Comparison of ENCODE assay signal across 7 cellular contexts in genomic region chr3:69079269-69080159, GRCh38. TPM values are rescaled to one million over a fixed set of nuclear protein-coding genes. Genes with fewer than 3 reads are reported as not detected.
DNase-seq lines count a peak whose midpoint lies in the region; ATAC-seq and TF ChIP-seq lines count a peak whose summit lies in the region.

No MANE protein-coding gene starts in this region.

- H3K4me1 ChIP-seq in cardiac muscle cell (ENCODE audit: low read depth), result peaks cover 32% of the 10 kb centered on the region
- peaks cover 4% of the 10 kb centered on the region for H3K4me1 ChIP-seq in prostate gland (replicated peaks)

- no peaks in the 10 kb centered on the region for H3K27me3 Mint-ChIP-seq in activated T-cell treated with anti-CD3 and anti-CD28 coated beads, Interleukin-2, amount 50 U/mL, for 72 hours (ENCODE audit: low read depth)

- peaks cover 7 to 10% of the 10 kb centered on the region in 2 donors for H3K36me3 Mint-ChIP-seq in activated T-cell treated with anti-CD3 and anti-CD28 coated beads, Interleukin-2, amount 50 U/mL, for 72 hours (ENCODE audit: insufficient read depth in 2 of 2)

- H3K27ac ChIP-seq in cardiac muscle cell (peak overlapping the region; percentile 93), prostate gland (peak overlapping the region; percentile 78 to 83)

- peak overlapping the region; percentile 88 to 93 for H3K4me3 Mint-ChIP-seq in activated T-cell treated with anti-CD3 and anti-CD28 coated beads, Interleukin-2, amount 50 U/mL, for 72 hours

- peak overlapping the region; percentile 96 for H3K4me3 ChIP-seq in cardiac muscle cell
- H3K4me3 ChIP-seq in prostate gland, result peak overlapping the region; percentile 93 to 96

- no peak for TF ChIP-seq POLR2A in prostate gland (IDR thresholded peaks at IDR 0.05)

- ATAC-seq in GM18508 (IDR thresholded peaks at IDR 0.05; ENCODE audit: insufficient read depth, unreplicated experiment) (peak; percentile 0), HG03432 (IDR thresholded peaks at IDR 0.05; ENCODE audit: unreplicated experiment) (peak; percentile 15)
- peak in 1 of 2 donors; percentile 12 for ATAC-seq in activated T-cell treated with anti-CD3 and anti-CD28 coated beads, Interleukin-2, amount 50 U/mL, for 72 hours (replicated peaks in 1 of 2)

- H3K27ac Mint-ChIP-seq in activated T-cell treated with anti-CD3 and anti-CD28 coated beads, Interleukin-2, amount 50 U/mL, for 72 hours, result peak overlapping the region; percentile 87

- intact Hi-C loops in prostate gland (cut with DNase I), result no loop called here

- H3K9me3 ChIP-seq in cardiac muscle cell (ENCODE audit: low read depth) (no peaks in the 10 kb centered on the region), prostate gland (no peaks in the 10 kb centered on the region)

- 2% methylated on average over 29 of the region's 29 CpGs for WGBS in prostate gland

- DNase-seq in activated T-cell treated with anti-CD3 and anti-CD28 coated beads, Interleukin-2, amount 50 U/mL, for 72 hours, result peak in 1 of 2 donors; percentile 44
- DNase-seq in cardiac muscle cell (ENCODE audit: low read depth in 1 of 2, low spot score in 1 of 2) (peak in 1 of 2 donors; percentile 43), prostate gland (ENCODE audit: low spot score) (no peak), occipital lobe (lab: John Stamatoyannopoulos, UW) (no peak), HuH-7.5 (ENCODE audit: low spot score) (no peak)

- H3K36me3 ChIP-seq in cardiac muscle cell (peaks cover 4% of the 10 kb centered on the region), prostate gland (no peaks in the 10 kb centered on the region)

- TF ChIP-seq CTCF in cardiac muscle cell (IDR thresholded peaks at IDR 0.05; ENCODE audit: low read depth, low read length) (no peak), prostate gland (IDR thresholded peaks at IDR 0.05) (no peak)

- H3K9me3 Mint-ChIP-seq in activated T-cell treated with anti-CD3 and anti-CD28 coated beads, Interleukin-2, amount 50 U/mL, for 72 hours, result no peaks in the 10 kb centered on the region

- H3K4me1 Mint-ChIP-seq in activated T-cell treated with anti-CD3 and anti-CD28 coated beads, Interleukin-2, amount 50 U/mL, for 72 hours (ENCODE audit: low read depth), result peaks cover 64% of the 10 kb centered on the region

- no peaks in the 10 kb centered on the region for H3K27me3 ChIP-seq in cardiac muscle cell
- H3K27me3 ChIP-seq in prostate gland (replicated peaks; ENCODE audit: insufficient read depth), result no peaks in the 10 kb centered on the region

RNA-seq across cellular contexts. Expression of gene UBA3, which starts 0.7 kb away (rescaled TPM):
- total RNA-seq in activated T-cell treated with anti-CD3 and anti-CD28 coated beads, Interleukin-2, amount 50 U/mL, for 72 hours, result 10 to 100 TPM; 81.5 to 95.3 TPM
- total RNA-seq in cardiac muscle cell (73.7 and 97.0 TPM in 2 replicates), prostate gland (10 to 100 TPM; 45.5 to 50.6 TPM), occipital lobe (103 TPM)
- 116 and 118 TPM in 2 replicates for polyA plus RNA-seq in cardiac muscle cell

RNA-seq across cellular contexts. Expression of gene ARL6IP5, which starts 5.2 kb away (rescaled TPM):
- 100 to 1,000 TPM in 1 of 2 donors, 10 to 100 TPM in 1; 93.1 to 106 TPM for total RNA-seq in activated T-cell treated with anti-CD3 and anti-CD28 coated beads, Interleukin-2, amount 50 U/mL, for 72 hours
- total RNA-seq in cardiac muscle cell, result 83.2 and 174 TPM in 2 replicates
- polyA plus RNA-seq in cardiac muscle cell, result 235 and 247 TPM in 2 replicates
- total RNA-seq in prostate gland, result 100 to 1,000 TPM; 102 to 169 TPM
- 63.5 TPM for total RNA-seq in occipital lobe

RNA-seq across cellular contexts. Expression of gene TMF1, which starts 27.4 kb away (rescaled TPM):
- total RNA-seq in activated T-cell treated with anti-CD3 and anti-CD28 coated beads, Interleukin-2, amount 50 U/mL, for 72 hours, result 10 to 100 TPM; 32.2 to 41.9 TPM
- total RNA-seq in cardiac muscle cell, result 16.1 and 21.6 TPM in 2 replicates
- 18.4 and 24.1 TPM in 2 replicates for polyA plus RNA-seq in cardiac muscle cell
- total RNA-seq in prostate gland, result 10 to 100 TPM; 24.9 to 29.1 TPM
- 41.6 TPM for total RNA-seq in occipital lobe

RNA-seq across cellular contexts. Expression of gene LMOD3, which starts 42.9 kb away (rescaled TPM):
- not detected for total RNA-seq in activated T-cell treated with anti-CD3 and anti-CD28 coated beads, Interleukin-2, amount 50 U/mL, for 72 hours
- 0.11 and 0.18 TPM in 2 replicates for total RNA-seq in cardiac muscle cell
- polyA plus RNA-seq in cardiac muscle cell, result 0.22 and 0.61 TPM in 2 replicates
- under 1 TPM in 1 of 2 donors, not detected in 1; 0.50 TPM for total RNA-seq in prostate gland
- total RNA-seq in occipital lobe, result 0.16 TPM
